27 cellular contexts compared by ENCODE assay signal in the genomic region with DNA sequence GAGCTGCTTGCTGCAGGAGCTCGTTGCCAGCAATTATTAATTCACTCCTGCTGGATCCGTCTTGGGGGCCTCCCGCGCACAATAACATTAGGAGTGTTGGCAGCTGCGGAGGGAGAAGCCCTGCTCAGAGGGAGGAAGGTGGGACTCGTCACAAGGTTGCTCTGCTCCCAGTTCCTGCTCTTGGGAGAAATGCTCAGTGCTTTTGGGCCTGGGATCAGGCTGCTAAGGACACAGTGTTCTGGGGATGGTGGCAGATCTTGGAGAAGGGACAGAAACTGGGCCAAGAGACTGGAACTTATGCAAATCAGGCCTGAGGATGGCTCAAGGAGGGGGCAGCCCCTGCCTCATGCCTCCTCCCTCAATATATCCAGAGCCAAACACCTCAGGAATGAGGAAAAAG.
DNase-seq lines count a peak whose midpoint lies in the region; ATAC-seq and TF ChIP-seq lines count a peak whose summit lies in the region.
"Had no signal": no experiment of that assay in that cellular context is flagged by ENCODE, and none has a peak within 500 bp of the region (broad histone marks: within the 10 kb centered on the region; RNA-seq: fewer than 3 reads in every experiment).

No MANE protein-coding gene starts in this region.

- H3K4me3 Mint-ChIP-seq in CD8-positive, alpha-beta T cell, result no peak overlapping the region
- H3K4me3 Mint-ChIP-seq: activated T-cell treated with anti-CD3 and anti-CD28 coated beads, Interleukin-2, amount 50 U/mL, for 24 hours; memory B cell; naive thymus-derived CD4-positive, alpha-beta T cell; T-helper 17 cell had no signal

- no peak overlapping the region for H3K27ac ChIP-seq in trophoblast cell (ENCODE audit: low read depth, low read length)
- no peak overlapping the region for H3K27ac ChIP-seq in CD8-positive, alpha-beta T cell (ENCODE audit: low read depth, low read length)
- H3K27ac ChIP-seq: BLaER1, brain microvascular endothelial cell, coronary artery, SK-N-MC, uterus had no signal

- intact Hi-C loops in CD8-positive, alpha-beta T cell (cut with DNase I, micrococcal nuclease), result no loop called here

- no peak overlapping the region for H2BK5ac ChIP-seq in trophoblast cell (ENCODE audit: low read depth, low read length, poor library complexity)

- H2AK5ac ChIP-seq in trophoblast cell (ENCODE audit: low read length), result no peak overlapping the region

- no peaks in the 10 kb centered on the region for H3K36me3 ChIP-seq in trophoblast cell (ENCODE audit: control insufficient read depth in 1 of 2, insufficient read depth in 2 of 2, low read length in 2 of 2)
- H3K36me3 ChIP-seq in CD8-positive, alpha-beta T cell (ENCODE audit: insufficient read depth, low read length), result no peaks in the 10 kb centered on the region
- H3K36me3 ChIP-seq: BLaER1, brain microvascular endothelial cell, uterus had no signal

- no CpG with 5 or more reads among the region's 6 CpGs for WGBS in trophoblast cell (ENCODE audit: extremely low coverage, insufficient coverage, insufficient read length)

- POLR2A ChIA-PET in CD8-positive, alpha-beta T cell (lab: Charles Lee), result no interaction called here

- no peak overlapping the region for H3K9ac ChIP-seq in trophoblast cell (ENCODE audit: low read length)
- H3K9ac ChIP-seq: BLaER1 had no signal

- H2BK120ac ChIP-seq in trophoblast cell (ENCODE audit: insufficient read depth, low read length, poor library complexity), result no peak overlapping the region

- H3K79me2 ChIP-seq in trophoblast cell (ENCODE audit: control insufficient read depth, insufficient read depth, low read length, poor library complexity), result no peaks in the 10 kb centered on the region

- no peak overlapping the region for H3K27ac Mint-ChIP-seq in CD8-positive, alpha-beta T cell
- H3K27ac Mint-ChIP-seq: activated T-cell treated with anti-CD3 and anti-CD28 coated beads, Interleukin-2, amount 50 U/mL, for 24 hours; memory B cell; naive thymus-derived CD4-positive, alpha-beta T cell; progenitor cell of endocrine pancreas; T-helper 17 cell had no signal

- H3K4me2 ChIP-seq in trophoblast cell (ENCODE audit: low read length), result no peak overlapping the region
- H3K4me2 ChIP-seq: BLaER1 had no signal

- H3K9me3 ChIP-seq in trophoblast cell (ENCODE audit: insufficient read depth, low read depth, low read length), result peaks cover 2% of the 10 kb centered on the region
- H3K9me3 ChIP-seq in CD8-positive, alpha-beta T cell (ENCODE audit: low read length), result no peaks in the 10 kb centered on the region
- H3K9me3 ChIP-seq: BLaER1, Caco-2, uterus had no signal

- no peak overlapping the region for H3K23ac ChIP-seq in trophoblast cell (ENCODE audit: low read length)

- H3K79me1 ChIP-seq in trophoblast cell (ENCODE audit: low read length), result no peaks in the 10 kb centered on the region

- no peak overlapping the region for H2AFZ ChIP-seq in trophoblast cell (ENCODE audit: insufficient read depth, low read length, poor library complexity)

- no peaks in the 10 kb centered on the region for H3K36me3 Mint-ChIP-seq in CD8-positive, alpha-beta T cell
- H3K36me3 Mint-ChIP-seq: memory B cell; naive thymus-derived CD4-positive, alpha-beta T cell had no signal

- H3K4ac ChIP-seq in trophoblast cell (ENCODE audit: low read depth, low read length), result no peak overlapping the region

- H3K4me1 Mint-ChIP-seq in CD8-positive, alpha-beta T cell (ENCODE audit: low read depth), result no peaks in the 10 kb centered on the region
- H3K4me1 Mint-ChIP-seq: naive thymus-derived CD4-positive, alpha-beta T cell; T-helper 17 cell had no signal

- CTCF ChIA-PET in CD8-positive, alpha-beta T cell (lab: Charles Lee), result interaction anchor here (1.3 kb wide), 1 partner anchor 18 kb away, joined by 4 read pairs; no protein-coding TSS in a partner anchor

- H3K27me3 Mint-ChIP-seq in CD8-positive, alpha-beta T cell (ENCODE audit: low read depth), result peaks cover 9% of the 10 kb centered on the region

- no peak overlapping the region for H2BK12ac ChIP-seq in trophoblast cell (ENCODE audit: low read length)

- DNase-seq in C1 segment of cervical spinal cord (lab: John Stamatoyannopoulos, UW) (peak in 8 of 14 donors; percentile 9 to 54 (median 34)), cerebellar cortex (ENCODE audit: low spot score) (peak; percentile 7), kidney tubule cell (ENCODE audit: low spot score) (peak; percentile 3), trophoblast cell (no peak), NCI-H128 (lab: John Stamatoyannopoulos, UW; ENCODE audit: unreplicated experiment) (no peak), GM10266 (ENCODE audit: extremely low spot score) (no peak), cortex of kidney (lab: John Stamatoyannopoulos, UW) (no peak)
- no peak for DNase-seq in CD8-positive, alpha-beta T cell
- DNase-seq: ACHN; activated CD4-positive, alpha-beta T cell treated with anti-CD3 and anti-CD28 coated beads for 48 hours; activated naive CD4-positive, alpha-beta T cell; activated T-cell treated with anti-CD3 and anti-CD28 coated beads, Interleukin-2, amount 50 U/mL, for 24 hours; brain microvascular endothelial cell; Caco-2; H7; MM.1S; naive thymus-derived CD4-positive, alpha-beta T cell; NCI-H1436 treated with DMSO at 0.1 percent for 48 hours; NCI-H69; T-helper 17 cell had no signal

- H3K4me3 ChIP-seq in trophoblast cell (ENCODE audit: low read depth, low read length), result no peak overlapping the region
- no peak overlapping the region for H3K4me3 ChIP-seq in CD8-positive, alpha-beta T cell (ENCODE audit: low read depth, low read length)
- H3K4me3 ChIP-seq: BLaER1, coronary artery, K562, SK-N-MC, uterus had no signal

- no peaks in the 10 kb centered on the region for H3K4me1 ChIP-seq in trophoblast cell (ENCODE audit: control insufficient read depth in 1 of 2, insufficient read depth in 2 of 2, low read length in 2 of 2)
- H3K4me1 ChIP-seq in CD8-positive, alpha-beta T cell (ENCODE audit: insufficient read depth, low read length), result no peaks in the 10 kb centered on the region
- H3K4me1 ChIP-seq: BLaER1, Caco-2, uterus had no signal

- H4K8ac ChIP-seq in trophoblast cell (ENCODE audit: low read depth, low read length), result no peak overlapping the region

- H3K14ac ChIP-seq in trophoblast cell (ENCODE audit: low read length), result no peak overlapping the region

- H4K12ac ChIP-seq in trophoblast cell (ENCODE audit: low read depth, low read length), result no peak overlapping the region

- peak overlapping the region; percentile 40 for H3K18ac ChIP-seq in trophoblast cell (ENCODE audit: low read length)

- no peak overlapping the region for H4K91ac ChIP-seq in trophoblast cell (ENCODE audit: low read depth, low read length)

- TF ChIP-seq CTCF in GM10266 (IDR thresholded peaks at IDR 0.05; ENCODE audit: control insufficient read depth, insufficient read depth, low read depth, missing control alignments), result no peak
- no peak for TF ChIP-seq CTCF in CD8-positive, alpha-beta T cell (IDR thresholded peaks at IDR 0.05)

- no peaks in the 10 kb centered on the region for H3K9me3 Mint-ChIP-seq in CD8-positive, alpha-beta T cell
- H3K9me3 Mint-ChIP-seq: activated T-cell treated with anti-CD3 and anti-CD28 coated beads, Interleukin-2, amount 50 U/mL, for 24 hours; memory B cell had no signal

- ATAC-seq in CD8-positive, alpha-beta T cell, result no peak
- ATAC-seq: K562; naive thymus-derived CD4-positive, alpha-beta T cell; T-helper 17 cell had no signal

- H3K27me3 ChIP-seq in trophoblast cell (ENCODE audit: insufficient read depth, low read length), result no peaks in the 10 kb centered on the region
- no peaks in the 10 kb centered on the region for H3K27me3 ChIP-seq in CD8-positive, alpha-beta T cell (ENCODE audit: insufficient read depth, low read length)
- H3K27me3 ChIP-seq: BLaER1, brain microvascular endothelial cell, uterus had no signal

Comparison
In these comparisons a context has a peak if more than half of its experiments do, and no peak if none do; other contexts are left out.
1. DNase-seq: peak in C1 segment of cervical spinal cord (8 of 14), cerebellar cortex (single experiment) and kidney tubule cell (single experiment); none in trophoblast cell (0 of 2), NCI-H128 (single experiment), GM10266 (single experiment), cortex of kidney (single experiment) and CD8-positive, alpha-beta T cell (0 of 7).